11 cellular contexts compared by ENCODE assay signal in the genomic region with DNA sequence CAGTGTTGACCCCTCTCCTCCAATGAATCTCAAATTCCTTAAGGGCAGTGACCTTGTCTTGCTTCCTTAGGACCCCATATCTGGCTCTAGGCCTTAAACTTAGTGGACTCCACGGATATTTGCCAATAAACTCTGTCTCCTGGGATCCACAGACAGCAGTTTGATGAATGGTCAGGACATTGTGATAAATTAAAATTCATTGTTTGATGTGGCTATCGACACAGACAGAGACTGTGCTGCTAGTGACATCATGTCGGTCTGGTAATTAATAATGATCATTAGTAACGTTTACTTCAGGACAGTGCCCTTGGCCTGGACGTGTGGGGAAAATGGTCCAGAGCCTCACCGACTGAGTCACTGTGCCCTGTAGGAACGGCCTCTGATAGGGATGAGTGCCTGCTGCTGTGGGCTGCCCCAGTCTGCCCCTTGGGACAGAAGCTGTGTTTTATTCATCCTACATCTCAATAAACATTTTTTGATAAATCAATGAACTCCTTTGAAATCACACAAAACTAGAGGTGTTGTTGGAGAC. TPM values are rescaled to one million over a fixed set of nuclear protein-coding genes. Genes with fewer than 3 reads are reported as not detected.
A peak's percentile ranks its signal among the peaks of the same experiment; 100 is the strongest.
DNase-seq lines count a peak whose midpoint lies in the region; ATAC-seq and TF ChIP-seq lines count a peak whose summit lies in the region.
"Had no signal": no experiment of that assay in that cellular context is flagged by ENCODE, and none has a peak within 500 bp of the region (broad histone marks: within the 10 kb centered on the region; RNA-seq: fewer than 3 reads in every experiment).

No MANE protein-coding gene starts in this region.

- DNase-seq in ACHN (peak; percentile 70), HK-2 (ENCODE audit: unreplicated experiment) (peak; percentile 64), MCF 10A (ENCODE audit: unreplicated experiment) (no peak), mesenchymal stem cell (peak; percentile 61), G401 (ENCODE audit: low spot score) (no peak), NCI-H2196 treated with DMSO at 0.1 percent for 48 hours (lab: John Stamatoyannopoulos, UW; ENCODE audit: unreplicated experiment) (no peak)
- DNase-seq: activated T-cell treated with anti-CD3 and anti-CD28 coated beads, Interleukin-2, amount 50 U/mL, for 1 hour; CD4-positive, alpha-beta memory T cell; NCI-H1436 treated with DMSO at 0.1 percent for 48 hours had no signal

- TF ChIP-seq CTCF in MCF 10A (IDR thresholded peaks at IDR 0.05; ENCODE audit: unreplicated experiment): no peak

- H2AFZ ChIP-seq in mesenchymal stem cell (ENCODE audit: low read depth, low read length): no peak overlapping the region

- no peak overlapping the region for H3K23ac ChIP-seq in mesenchymal stem cell (ENCODE audit: low read length in 2 of 2)

- H3K27ac ChIP-seq in mesenchymal stem cell (ENCODE audit: low read length, poor library complexity, severe bottlenecking): peak overlapping the region; percentile 100

- BruUV-seq in MCF 10A (replicated peaks; lab: Mats Ljungman, UMichigan): no TSS peak

- ATAC-seq in GM18517 (IDR thresholded peaks at IDR 0.05; ENCODE audit: unreplicated experiment): no peak
- no peak for ATAC-seq in GM18519 (IDR thresholded peaks at IDR 0.05; ENCODE audit: low FRiP score, unreplicated experiment)

- H2BK12ac ChIP-seq in mesenchymal stem cell (ENCODE audit: low read length in 2 of 2): peak overlapping the region; percentile 98 to 100

- no peak overlapping the region for H2BK15ac ChIP-seq in mesenchymal stem cell (ENCODE audit: low read depth, poor library complexity, severe bottlenecking)

- H4K91ac ChIP-seq in mesenchymal stem cell (ENCODE audit: low read length): peak overlapping the region; percentile 100

- H3K36me3 ChIP-seq in mesenchymal stem cell (ENCODE audit: control insufficient read depth in 1 of 2, insufficient read depth in 2 of 2, low read depth in 1 of 2, low read length in 2 of 2): no peaks in the 10 kb centered on the region

- intact Hi-C loops in MCF 10A (cut with micrococcal nuclease): loop anchor here (1.0 kb wide), 1 partner anchor 12 kb away; no protein-coding TSS in a partner anchor

- H2BK120ac ChIP-seq in mesenchymal stem cell (ENCODE audit: low read depth, low read length): peak overlapping the region; percentile 99

- 38% methylated on average over 7 of the region's 7 CpGs for WGBS in mesenchymal stem cell

- peak overlapping the region; percentile 52 for H3K9ac ChIP-seq in mesenchymal stem cell (ENCODE audit: low read length)

- H3K18ac ChIP-seq in mesenchymal stem cell (ENCODE audit: low read depth in 1 of 2, low read length in 2 of 2): peak overlapping the region; percentile 99 to 100

- no peaks in the 10 kb centered on the region for H3K27me3 Mint-ChIP-seq in MCF 10A (ENCODE audit: insufficient read depth, unreplicated experiment)

- peaks cover 19% of the 10 kb centered on the region for H3K4me1 ChIP-seq in mesenchymal stem cell (ENCODE audit: control insufficient read depth, insufficient read depth, low read depth, low read length)

- peak overlapping the region; percentile 100 for H2AK5ac ChIP-seq in mesenchymal stem cell (ENCODE audit: low read length, severe bottlenecking)

- no peak overlapping the region for H3K4me3 ChIP-seq in mesenchymal stem cell (ENCODE audit: insufficient read depth in 1 of 2, low read depth in 1 of 2, low read length in 2 of 2)

- no peaks in the 10 kb centered on the region for H3K9me3 ChIP-seq in mesenchymal stem cell (ENCODE audit: control insufficient read depth, low read length)

- no peak overlapping the region for H3K4me2 ChIP-seq in mesenchymal stem cell (ENCODE audit: low read length, poor library complexity, severe bottlenecking)

- peaks cover 3% of the 10 kb centered on the region for H3K79me1 ChIP-seq in mesenchymal stem cell (replicated peaks; ENCODE audit: low read length, poor library complexity, severe bottlenecking)

- no peak overlapping the region for H3K4me3 Mint-ChIP-seq in MCF 10A (ENCODE audit: unreplicated experiment)
- H3K4me3 Mint-ChIP-seq: CD4-positive, alpha-beta memory T cell had no signal

- peak overlapping the region; percentile 99 for H3K4ac ChIP-seq in mesenchymal stem cell (ENCODE audit: low read depth in 1 of 2, low read length in 2 of 2)

- H3K4me1 Mint-ChIP-seq in MCF 10A (ENCODE audit: insufficient read depth, unreplicated experiment): peaks cover 17% of the 10 kb centered on the region

- POLR2A ChIA-PET in MCF 10A (lab: Yijun Ruan, JAX): interaction anchor here (0.7 kb wide), 1 partner anchor 12 kb away, joined by 3 read pairs; no protein-coding TSS in a partner anchor

- in situ Hi-C loops in ACHN (cut with HindIII; ENCODE audit: low pct_ligation_motif_present, low pct_unique_long_range_greater_than_20kb, low sequenced_read_pairs): loop anchor here (25.0 kb wide), 1 partner anchor 172 kb away; no protein-coding TSS in a partner anchor
- in situ Hi-C loops in G401 (cut with HindIII; ENCODE audit: low sequenced_read_pairs): no loop called here

- no peaks in the 10 kb centered on the region for H3K36me3 Mint-ChIP-seq in MCF 10A (ENCODE audit: insufficient read depth, unreplicated experiment)
- H3K36me3 Mint-ChIP-seq: CD4-positive, alpha-beta memory T cell had no signal

- no peaks in the 10 kb centered on the region for H3K9me3 Mint-ChIP-seq in MCF 10A (ENCODE audit: unreplicated experiment)
- H3K9me3 Mint-ChIP-seq: CD4-positive, alpha-beta memory T cell had no signal

- peak overlapping the region; percentile 100 for H4K8ac ChIP-seq in mesenchymal stem cell (ENCODE audit: low read length)

- H3K14ac ChIP-seq in mesenchymal stem cell (ENCODE audit: low read length in 2 of 2): no peak overlapping the region

- peak overlapping the region; percentile 88 for H2BK5ac ChIP-seq in mesenchymal stem cell (ENCODE audit: low read depth, low read length, poor library complexity, severe bottlenecking)

- H3K27ac Mint-ChIP-seq in MCF 10A (ENCODE audit: low read depth, unreplicated experiment): peak overlapping the region; percentile 90

- CTCF ChIA-PET in MCF 10A (lab: Yijun Ruan, JAX): interaction anchor here (0.6 to 2.1 kb wide), 3 partner anchors 13 to 322 kb away, joined by 3 to 4 read pairs (median 4); no protein-coding TSS in a partner anchor

- H3K27me3 ChIP-seq in mesenchymal stem cell (ENCODE audit: control insufficient read depth in 1 of 2, insufficient read depth in 1 of 2, low read length in 2 of 2): no peaks in the 10 kb centered on the region

RNA-seq across cellular contexts. Expression of a gene that starts 5.2 kb away (rescaled TPM):
- total RNA-seq in MCF 10A (2022): 76.9 and 110 TPM in 2 replicates
- 62.3 TPM for polyA plus RNA-seq in mesenchymal stem cell (2013, experiment 1 of 2)
- polyA plus RNA-seq in mesenchymal stem cell (2013, experiment 2 of 2): 60.2 TPM
- total RNA-seq in G401 (2014; rRNA removed; shearing (Covaris generic)): 15.8 and 27.5 TPM in 2 replicates

RNA-seq across cellular contexts. Expression of a gene that starts 27.0 kb away (rescaled TPM):
- total RNA-seq in MCF 10A (2022): 19.7 and 35.1 TPM in 2 replicates
- polyA plus RNA-seq in mesenchymal stem cell (2013, experiment 1 of 2): 3.5 TPM
- 3.1 TPM for polyA plus RNA-seq in mesenchymal stem cell (2013, experiment 2 of 2)
- total RNA-seq in G401 (2014; rRNA removed; shearing (Covaris generic)): 42.0 and 59.8 TPM in 2 replicates
- polyA plus RNA-seq: CD4-positive, alpha-beta memory T cell had no signal

Comparison
In these comparisons a context has a peak if more than half of its experiments do, and no peak if none do; other contexts are left out.
1. DNase-seq: peak in ACHN (single experiment), HK-2 (single experiment) and mesenchymal stem cell (single experiment); none in MCF 10A (single experiment), G401 (single experiment) and NCI-H2196 treated with DMSO at 0.1 percent for 48 hours (single experiment).